Comparison of ENCODE assay signal across 19 cellular contexts in the genomic region with DNA sequence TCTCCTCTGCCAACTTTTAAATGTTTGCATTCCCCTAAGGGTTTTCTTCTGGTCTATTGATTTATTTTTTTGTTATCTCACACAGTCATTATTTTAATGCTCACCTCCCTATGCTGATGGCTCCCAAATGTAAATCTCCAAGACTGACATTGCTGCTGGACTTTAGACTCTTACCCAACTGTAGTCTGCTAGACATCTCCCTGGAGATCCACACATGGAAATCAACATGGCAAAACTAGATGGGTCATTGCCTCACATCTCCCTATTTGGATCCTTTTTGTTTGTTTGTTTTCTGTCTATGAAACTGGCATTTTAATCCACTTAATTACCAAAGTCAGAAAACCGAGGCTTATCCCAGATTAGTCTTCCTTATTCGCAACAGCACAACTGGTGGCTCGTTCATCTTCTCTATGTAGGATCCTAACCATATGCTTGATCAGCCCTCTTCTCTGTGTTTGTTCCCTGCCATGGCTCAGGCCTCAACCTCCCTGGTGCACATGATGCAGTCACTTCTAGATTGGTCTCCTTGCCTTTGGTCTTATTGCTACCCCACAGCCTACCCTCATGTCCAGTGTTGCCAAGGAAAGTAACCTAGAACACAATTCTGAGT.
"Had no signal": no experiment of that assay in that cellular context is flagged by ENCODE, and none has a peak within 500 bp of the region (broad histone marks: within the 10 kb centered on the region; RNA-seq: fewer than 3 reads in every experiment).

No MANE protein-coding gene starts in this region.

- H3K9me3 Mint-ChIP-seq: activated CD4-positive, alpha-beta memory T cell treated with anti-CD3 and anti-CD28 coated beads, Interleukin-2, amount 10 ng/mL, durations not matched to agents 7 days and 5 days; activated naive CD4-positive, alpha-beta T cell treated with anti-CD3 and anti-CD28 coated beads, Interleukin-2, amount 50 U/mL, for 24 hours; activated T-cell treated with anti-CD3 and anti-CD28 coated beads, Interleukin-2, amount 50 U/mL, for 24 hours had no signal

- H3K27ac ChIP-seq: adrenal gland, dorsolateral prefrontal cortex, gastroesophageal sphincter, heart right ventricle, left ventricle myocardium inferior, psoas muscle, stomach, testis, upper lobe of right lung had no signal

- H3K4me1 Mint-ChIP-seq: endodermal cell had no signal

- H3K27ac Mint-ChIP-seq: activated CD4-positive, alpha-beta memory T cell treated with anti-CD3 and anti-CD28 coated beads, Interleukin-2, amount 10 ng/mL, durations not matched to agents 7 days and 5 days; activated naive CD4-positive, alpha-beta T cell treated with anti-CD3 and anti-CD28 coated beads, Interleukin-2, amount 50 U/mL, for 24 hours; activated T-cell treated with anti-CD3 and anti-CD28 coated beads, Interleukin-2, amount 50 U/mL, for 24 hours; endodermal cell; T-helper 17 cell; WTC11 had no signal

- H3K9me3 ChIP-seq: adrenal gland, gastroesophageal sphincter, heart right ventricle, left ventricle myocardium inferior, psoas muscle, stomach, testis, upper lobe of right lung had no signal

- H3K4me3 Mint-ChIP-seq: activated CD4-positive, alpha-beta memory T cell treated with anti-CD3 and anti-CD28 coated beads, Interleukin-2, amount 10 ng/mL, durations not matched to agents 7 days and 5 days; activated naive CD4-positive, alpha-beta T cell treated with anti-CD3 and anti-CD28 coated beads, Interleukin-2, amount 50 U/mL, for 24 hours; activated T-cell treated with anti-CD3 and anti-CD28 coated beads, Interleukin-2, amount 50 U/mL, for 24 hours; endodermal cell; neural crest cell; T-helper 17 cell; WTC11 had no signal

- H3K36me3 Mint-ChIP-seq: activated naive CD4-positive, alpha-beta T cell treated with anti-CD3 and anti-CD28 coated beads, Interleukin-2, amount 50 U/mL, for 24 hours; WTC11 had no signal

- DNase-seq: activated CD4-positive, alpha-beta memory T cell treated with anti-CD3 and anti-CD28 coated beads, Interleukin-2, amount 10 ng/mL, durations not matched to agents 7 days and 5 days; activated CD4-positive, alpha-beta T cell treated with anti-CD3 and anti-CD28 coated beads for 4 hours; activated T-cell treated with anti-CD3 and anti-CD28 coated beads, Interleukin-2, amount 50 U/mL, for 24 hours; adrenal gland; dorsolateral prefrontal cortex; endodermal cell; erythroblast; heart right ventricle; left ventricle myocardium inferior; psoas muscle; stimulated activated CD4-positive, alpha-beta T cell treated with anti-CD3 and anti-CD28 coated beads, Interleukin-1b, Interleukin-23, amount 100 ng/mL, for 48 hours; stomach; T-helper 17 cell; testis; upper lobe of right lung had no signal

- H3K27me3 ChIP-seq: adrenal gland, dorsolateral prefrontal cortex, testis had no signal

- H3K4me3 ChIP-seq: adrenal gland, dorsolateral prefrontal cortex, gastroesophageal sphincter, heart right ventricle, psoas muscle, stomach, testis, upper lobe of right lung had no signal

- H3K4me1 ChIP-seq: adrenal gland, gastroesophageal sphincter, psoas muscle, stomach, upper lobe of right lung had no signal

- H3K27me3 Mint-ChIP-seq: activated naive CD4-positive, alpha-beta T cell treated with anti-CD3 and anti-CD28 coated beads, Interleukin-2, amount 50 U/mL, for 24 hours; activated T-cell treated with anti-CD3 and anti-CD28 coated beads, Interleukin-2, amount 50 U/mL, for 24 hours; T-helper 17 cell had no signal

- H3K36me3 ChIP-seq: adrenal gland, gastroesophageal sphincter, heart right ventricle, left ventricle myocardium inferior, stomach, upper lobe of right lung had no signal
